Comparison of ENCODE assay signal across 16 cellular contexts in the genomic region with DNA sequence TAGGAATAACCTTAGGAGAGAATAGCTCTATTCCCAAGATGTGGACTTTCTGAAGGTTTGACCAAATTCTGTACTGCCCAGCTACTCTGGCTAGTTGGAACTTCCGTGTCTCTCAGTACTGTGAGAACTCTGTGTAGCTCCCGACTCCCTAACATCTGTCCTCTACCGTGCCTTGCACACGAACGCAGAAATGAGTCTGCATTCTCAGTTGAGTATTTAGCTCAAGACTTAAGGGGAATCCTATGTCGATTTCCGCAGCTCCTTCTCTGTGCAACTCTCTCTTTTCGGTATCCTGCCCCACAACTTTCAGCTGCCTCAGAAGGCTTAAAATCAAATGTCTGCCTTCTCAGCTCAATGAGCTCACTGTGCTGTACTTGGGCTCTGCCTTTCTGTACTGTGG.
"Had no signal": no experiment of that assay in that cellular context is flagged by ENCODE, and none has a peak within 500 bp of the region (broad histone marks: within the 10 kb centered on the region; RNA-seq: fewer than 3 reads in every experiment).

No MANE protein-coding gene starts in this region.

- H3K36me3 Mint-ChIP-seq: natural killer cell had no signal

- H3K36me3 ChIP-seq: suprapubic skin, thyroid gland, upper lobe of left lung, uterus had no signal

- H3K4me1 ChIP-seq: suprapubic skin, thyroid gland, upper lobe of left lung, uterus had no signal

- H3K27me3 ChIP-seq: suprapubic skin, thyroid gland, upper lobe of left lung, uterus had no signal

- DNase-seq: cortex of kidney; effector memory CD4-positive, alpha-beta T cell; foreskin melanocyte; head of caudate nucleus; hippocampal formation; kidney glomerular epithelial cell; mammary epithelial cell; natural killer cell; small intestine; stimulated activated CD4-positive, alpha-beta T cell treated with anti-CD3 and anti-CD28 coated beads, Interleukin-12 subunit alpha, Interleukin-12 subunit beta, amount 100 ng/mL, for 4 hours; stimulated activated naive CD8-positive, alpha-beta T cell treated with anti-CD3 and anti-CD28 coated beads, Interleukin-15, Interleukin-2, amounts not matched to agents 100 U/mL and 50 U/mL, for 24 hours; thyroid gland; upper lobe of left lung; uterus had no signal

- H3K27ac Mint-ChIP-seq: natural killer cell had no signal

- H3K9me3 ChIP-seq: suprapubic skin, thyroid gland, upper lobe of left lung, uterus had no signal

- H3K4me3 Mint-ChIP-seq: natural killer cell, neural crest cell had no signal

- H3K9me3 Mint-ChIP-seq: natural killer cell had no signal

- H3K4me1 Mint-ChIP-seq: natural killer cell had no signal

- H3K27ac ChIP-seq: suprapubic skin, thyroid gland, upper lobe of left lung, uterus had no signal

- H3K4me3 ChIP-seq: suprapubic skin, thyroid gland, upper lobe of left lung, uterus had no signal

- ATAC-seq: natural killer cell; stimulated activated naive CD8-positive, alpha-beta T cell treated with anti-CD3 and anti-CD28 coated beads, Interleukin-15, Interleukin-2, amounts not matched to agents 100 U/mL and 50 U/mL, for 24 hours had no signal
